In genomic region chr2:67919490-67919889, GRCh38 we compare ENCODE assay signal across 2 cellular contexts.
TF ChIP-seq lines count a peak whose summit lies in the region.

No MANE protein-coding gene starts in this region.

TF ChIP-seq in IMR-90, 13 proteins besides CTCF, POLR2A, EP300 and RAD21:
- TF ChIP-seq, protein P1, sequence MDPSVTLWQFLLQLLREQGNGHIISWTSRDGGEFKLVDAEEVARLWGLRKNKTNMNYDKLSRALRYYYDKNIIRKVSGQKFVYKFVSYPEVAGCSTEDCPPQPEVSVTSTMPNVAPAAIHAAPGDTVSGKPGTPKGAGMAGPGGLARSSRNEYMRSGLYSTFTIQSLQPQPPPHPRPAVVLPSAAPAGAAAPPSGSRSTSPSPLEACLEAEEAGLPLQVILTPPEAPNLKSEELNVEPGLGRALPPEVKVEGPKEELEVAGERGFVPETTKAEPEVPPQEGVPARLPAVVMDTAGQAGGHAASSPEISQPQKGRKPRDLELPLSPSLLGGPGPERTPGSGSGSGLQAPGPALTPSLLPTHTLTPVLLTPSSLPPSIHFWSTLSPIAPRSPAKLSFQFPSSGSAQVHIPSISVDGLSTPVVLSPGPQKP (IDR thresholded peaks at IDR 0.05; ENCODE audit: borderline replicate concordance, low read depth, low read length), result no peak
- TF ChIP-seq BHLHE40 (IDR thresholded peaks at IDR 0.05; ENCODE audit: low read depth, low read length) (no peak), MAFK (IDR thresholded peaks at IDR 0.05; ENCODE audit: low read depth, low read length) (no peak), MAZ (IDR thresholded peaks at IDR 0.05; ENCODE audit: borderline replicate concordance, low read depth, low read length) (no peak), NFE2L2 (IDR thresholded peaks at IDR 0.05; ENCODE audit: low read depth, low read length) (no peak), RFX5 (IDR thresholded peaks at IDR 0.05; ENCODE audit: low read depth, low read length) (no peak), FOS (IDR thresholded peaks at IDR 0.05; ENCODE audit: low read depth, low read length) (no peak), RCOR1 (IDR thresholded peaks at IDR 0.05; ENCODE audit: insufficient replicate concordance, low read length) (no peak), SMC3 (IDR thresholded peaks at IDR 0.05; ENCODE audit: low read depth, low read length) (no peak), CEBPB (IDR thresholded peaks at IDR 0.05; ENCODE audit: low read depth, low read length) (no peak), MXI1 (IDR thresholded peaks at IDR 0.05; ENCODE audit: borderline replicate concordance, low read depth, low read length) (no peak), CHD1 (IDR thresholded peaks at IDR 0.05; ENCODE audit: low read depth, low read length) (no peak)
- TF ChIP-seq, protein P2, sequence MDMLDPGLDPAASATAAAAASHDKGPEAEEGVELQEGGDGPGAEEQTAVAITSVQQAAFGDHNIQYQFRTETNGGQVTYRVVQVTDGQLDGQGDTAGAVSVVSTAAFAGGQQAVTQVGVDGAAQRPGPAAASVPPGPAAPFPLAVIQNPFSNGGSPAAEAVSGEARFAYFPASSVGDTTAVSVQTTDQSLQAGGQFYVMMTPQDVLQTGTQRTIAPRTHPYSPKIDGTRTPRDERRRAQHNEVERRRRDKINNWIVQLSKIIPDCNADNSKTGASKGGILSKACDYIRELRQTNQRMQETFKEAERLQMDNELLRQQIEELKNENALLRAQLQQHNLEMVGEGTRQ (IDR thresholded peaks at IDR 0.05; ENCODE audit: low read depth, low read length), result no peak

TF ChIP-seq in H1, 55 proteins besides CTCF, POLR2A, EP300 and RAD21:
- no peak for TF ChIP-seq JUN (IDR thresholded peaks at IDR 0.05; ENCODE audit: low read depth, low read length)
- no peak for TF ChIP-seq HDAC2 (IDR thresholded peaks at IDR 0.05; ENCODE audit: borderline replicate concordance in 1 of 2, low read depth in 2 of 2, low read length in 2 of 2)
- TF ChIP-seq CEBPB (IDR thresholded peaks at IDR 0.05; ENCODE audit: low read depth, low read length), result no peak
- TF ChIP-seq NRF1 (IDR thresholded peaks at IDR 0.05; ENCODE audit: low read depth, low read length), result no peak
- TF ChIP-seq TAF7 (optimal IDR thresholded peaks at IDR 0.05; ENCODE audit: borderline replicate concordance, low read depth, low read length), result no peak
- TF ChIP-seq TEAD4 (IDR thresholded peaks at IDR 0.05; ENCODE audit: low read depth, low read length), result no peak
- TF ChIP-seq SIRT6 (IDR thresholded peaks at IDR 0.05; ENCODE audit: low read length), result no peak
- TF ChIP-seq FOSL1 (IDR thresholded peaks at IDR 0.05; ENCODE audit: insufficient read depth, low read depth, low read length), result no peak
- no peak for TF ChIP-seq KDM5A (IDR thresholded peaks at IDR 0.05; ENCODE audit: low read length)
- TF ChIP-seq RFX5 (IDR thresholded peaks at IDR 0.05; ENCODE audit: borderline replicate concordance, low read depth, low read length), result no peak
- TF ChIP-seq RBBP5 (IDR thresholded peaks at IDR 0.05; ENCODE audit: borderline replicate concordance, low read depth, low read length), result no peak
